Comparison of ENCODE assay signal across 8 cellular contexts in genomic region chr1:153749408-153750005, GRCh38. TPM values are rescaled to one million over a fixed set of nuclear protein-coding genes. Genes with fewer than 3 reads are reported as not detected.
DNase-seq lines count a peak whose midpoint lies in the region; ATAC-seq and TF ChIP-seq lines count a peak whose summit lies in the region.

No MANE protein-coding gene starts in this region.

- no peaks in the 10 kb centered on the region for H3K9me3 Mint-ChIP-seq in endodermal cell

- H3K9me3 ChIP-seq in BE2C (no peaks in the 10 kb centered on the region), endodermal cell (ENCODE audit: control insufficient read depth, low read length) (no peaks in the 10 kb centered on the region)

- H3K36me3 Mint-ChIP-seq in endodermal cell (ENCODE audit: low read depth) = peaks cover 66% of the 10 kb centered on the region

- peak overlapping the region; percentile 22 for H3K27ac Mint-ChIP-seq in endodermal cell

- DNase-seq in BE2C = peak; percentile 85
- DNase-seq in HS-5 (ENCODE audit: low read depth) = peak; percentile 26
- peak; percentile 67 to 87 for DNase-seq in NOMO-1 (lab: John Stamatoyannopoulos, UW; ENCODE audit: unreplicated experiment in 2 of 2)
- peak; percentile 88 for DNase-seq in activated CD8-positive, alpha-beta memory T cell treated with anti-CD3 and anti-CD28 coated beads for 24 hours
- peak; percentile 94 for DNase-seq in endodermal cell
- peak; percentile 86 for DNase-seq in mucosa of gallbladder (ENCODE audit: low spot score)
- peak; percentile 67 for DNase-seq in stimulated activated CD8-positive, alpha-beta memory T cell treated with anti-CD3 and anti-CD28 coated beads, Interleukin-4, amount 100 ng/mL, for 24 hours (ENCODE audit: low read depth)

- TF ChIP-seq CTCF in BE2C (IDR thresholded peaks at IDR 0.05; ENCODE audit: low read depth, low read length) = peak; percentile 99
- TF ChIP-seq CTCF in endodermal cell (conservative IDR thresholded peaks at IDR 0.05) = peak; percentile 95

- ATAC-seq in GM19351 (IDR thresholded peaks at IDR 0.05; ENCODE audit: unreplicated experiment) = peak; percentile 69

- H3K27me3 ChIP-seq in BE2C = no peaks in the 10 kb centered on the region
- H3K27me3 ChIP-seq in endodermal cell (ENCODE audit: control insufficient read depth, insufficient read depth, low read length, poor library complexity, severe bottlenecking) = no peaks in the 10 kb centered on the region

- peaks cover 3% of the 10 kb centered on the region; the same call in 1 of the 2 replicates for H3K4me1 ChIP-seq in BE2C
- H3K4me1 ChIP-seq in endodermal cell (ENCODE audit: control insufficient read depth, insufficient read depth, low read length) = peaks cover 21% of the 10 kb centered on the region

- H3K27me3 Mint-ChIP-seq in endodermal cell (ENCODE audit: insufficient read depth) = no peaks in the 10 kb centered on the region

- H3K9ac ChIP-seq in endodermal cell (ENCODE audit: extremely low read depth, low read length, poor library complexity, severe bottlenecking) = no peak overlapping the region

- no peak overlapping the region for H3K4me3 ChIP-seq in BE2C (ENCODE audit: low read depth, low read length)
- H3K4me3 ChIP-seq in endodermal cell (ENCODE audit: low read length) = no peak overlapping the region

- H3K36me3 ChIP-seq in BE2C (peaks cover 43% of the 10 kb centered on the region), endodermal cell (ENCODE audit: control insufficient read depth, insufficient read depth, low read length) (peaks cover 70% of the 10 kb centered on the region)

- WGBS in endodermal cell (ENCODE audit: insufficient coverage in 1 of 2, insufficient read length in 1 of 2), 2 experiments = 51 to 58% methylated on average over 5 to 6 of the region's 6 CpGs

- peaks cover 41% of the 10 kb centered on the region for H3K4me1 Mint-ChIP-seq in endodermal cell

- no peak overlapping the region for H3K4me3 Mint-ChIP-seq in endodermal cell

- H3K27ac ChIP-seq in endodermal cell (ENCODE audit: low read depth, low read length) = no peak overlapping the region

RNA-seq across cellular contexts. Expression of gene INTS3, which starts 21.7 kb away (rescaled TPM):
- polyA plus RNA-seq in BE2C (2012; ENCODE audit: insufficient read depth, insufficient read length, low read depth) = 51.8 TPM
- total RNA-seq in endodermal cell (100 to 1,000 TPM in 1 of 2 donors, 10 to 100 TPM in 1; 94.4 to 117 TPM), mucosa of gallbladder (72.9 TPM)
- polyA plus RNA-seq in endodermal cell (2013, experiment 1 of 2) = 64.8 TPM
- polyA plus RNA-seq in endodermal cell (2013, experiment 2 of 2) = 56.5 TPM

RNA-seq across cellular contexts. Expression of gene SLC27A3, which starts 25.7 kb away (rescaled TPM):
- 70.5 TPM for polyA plus RNA-seq in BE2C (2012; ENCODE audit: insufficient read depth, insufficient read length, low read depth)
- total RNA-seq in endodermal cell (10 to 100 TPM; 60.6 to 64.5 TPM), mucosa of gallbladder (22.1 TPM)
- polyA plus RNA-seq in endodermal cell (2013, experiment 1 of 2) = 18.9 TPM
- polyA plus RNA-seq in endodermal cell (2013, experiment 2 of 2) = 18.1 TPM

Comparison
In these comparisons a context has a peak if more than half of its experiments do, and no peak if none do; other contexts are left out.
1. DNase-seq: peak in every context shown above with its lines; median percentile 94 in endodermal cell; 88 in activated CD8-positive, alpha-beta memory T cell treated with anti-CD3 and anti-CD28 coated beads for 24 hours; 86 in mucosa of gallbladder; 85 in BE2C; 77 in NOMO-1; 67 in stimulated activated CD8-positive, alpha-beta memory T cell treated with anti-CD3 and anti-CD28 coated beads, Interleukin-4, amount 100 ng/mL, for 24 hours; 26 in HS-5.